ENCODE assay signal across 18 cellular contexts in the genomic region with DNA sequence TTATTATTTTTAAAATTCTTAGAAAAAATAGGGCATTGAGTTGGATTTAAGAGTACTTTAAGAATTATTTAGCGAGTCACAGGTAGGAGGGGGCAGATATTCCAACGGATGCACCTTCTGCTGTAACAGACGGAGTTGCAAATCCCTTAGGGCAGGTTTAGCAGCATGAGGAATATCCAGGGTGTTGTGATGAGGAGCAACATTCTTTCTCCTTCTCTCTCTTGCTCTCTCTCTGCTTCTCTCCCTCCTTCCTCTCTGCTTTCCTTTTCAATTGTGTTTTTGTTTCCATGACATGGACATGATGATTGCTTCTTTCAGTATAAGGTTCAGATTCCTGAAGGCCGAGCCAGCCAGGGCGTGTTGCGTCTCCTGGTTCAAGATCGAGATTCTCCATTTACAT. TPM values are rescaled to one million over a fixed set of nuclear protein-coding genes. Genes with fewer than 3 reads are reported as not detected.
DNase-seq lines count a peak whose midpoint lies in the region; ATAC-seq, FAIRE-seq and TF ChIP-seq lines count a peak whose summit lies in the region.
"Had no signal": no experiment of that assay in that cellular context is flagged by ENCODE, and none has a peak within 500 bp of the region (broad histone marks: within the 10 kb centered on the region; RNA-seq: fewer than 3 reads in every experiment).

No MANE protein-coding gene starts in this region.

- H3K4me3 ChIP-seq in HCT116 (replicated peaks in 1 of 2; ENCODE audit: low read depth in 1 of 2, low read length in 2 of 2) = no peak overlapping the region
- no peak overlapping the region for H3K4me3 ChIP-seq in astrocyte (ENCODE audit: insufficient read depth, low read depth, low read length)
- no peak overlapping the region for H3K4me3 ChIP-seq in keratinocyte (ENCODE audit: control insufficient read depth in 2 of 3, extremely low read depth in 1 of 3, insufficient read depth in 2 of 3, low read depth in 1 of 3, low read length in 3 of 3)
- H3K4me3 ChIP-seq in heart right ventricle = no peak overlapping the region

- H3K27me3 ChIP-seq in HCT116 (ENCODE audit: insufficient read depth, low read length) = no peaks in the 10 kb centered on the region
- no peaks in the 10 kb centered on the region for H3K27me3 ChIP-seq in astrocyte (ENCODE audit: insufficient read depth, low read length)
- no peaks in the 10 kb centered on the region for H3K27me3 ChIP-seq in keratinocyte (ENCODE audit: control insufficient read depth, extremely low read depth, insufficient read depth, low read length)
- H3K27me3 ChIP-seq in heart right ventricle = no peaks in the 10 kb centered on the region
- H3K27me3 ChIP-seq: BE2C had no signal

- no peak for TF ChIP-seq POLR2A in HCT116 (IDR thresholded peaks at IDR 0.05; ENCODE audit: borderline replicate concordance, extremely low read depth, insufficient read depth, insufficient read length)

- H2AFZ ChIP-seq in HCT116 (ENCODE audit: low read depth, low read length, poor library complexity, severe bottlenecking) (peak overlapping the region; percentile 2), astrocyte (ENCODE audit: low read depth, low read length) (no peak overlapping the region), keratinocyte (ENCODE audit: control insufficient read depth, low read length) (peak overlapping the region; percentile 72)

- no peak for ATAC-seq in HCT116
- ATAC-seq in heart right ventricle = no peak

- H3K36me3 Mint-ChIP-seq in astrocyte (ENCODE audit: low read depth, unreplicated experiment) = no peaks in the 10 kb centered on the region

- TF ChIP-seq RAD21 in HCT116 (IDR thresholded peaks at IDR 0.05; ENCODE audit: low read depth) = no peak

- H3K9me3 Mint-ChIP-seq in astrocyte (ENCODE audit: unreplicated experiment) = no peaks in the 10 kb centered on the region

- H3K4me2 ChIP-seq in HCT116 (ENCODE audit: low read length) = peak overlapping the region; percentile 62
- H3K4me2 ChIP-seq in astrocyte (ENCODE audit: low read length) = no peak overlapping the region
- H3K4me2 ChIP-seq in keratinocyte (ENCODE audit: control insufficient read depth, extremely low read depth, insufficient read depth, low read depth, low read length) = peak overlapping the region; percentile 53

- H3K9me1 ChIP-seq in keratinocyte (ENCODE audit: control insufficient read depth, extremely low read depth, insufficient read depth, low read length) = no peaks in the 10 kb centered on the region

- H3K36me3 ChIP-seq in HCT116 (ENCODE audit: control insufficient read depth in 1 of 2, insufficient read depth in 2 of 2, low read length in 2 of 2) (no peaks in the 10 kb centered on the region), astrocyte (ENCODE audit: insufficient read depth, low read length) (no peaks in the 10 kb centered on the region), keratinocyte (ENCODE audit: control insufficient read depth in 2 of 2, extremely low read depth in 1 of 2, insufficient read depth in 2 of 2, low read length in 2 of 2) (no peaks in the 10 kb centered on the region), heart right ventricle (no peaks in the 10 kb centered on the region)
- H3K36me3 ChIP-seq: BE2C had no signal

- H3K79me2 ChIP-seq in HCT116 (ENCODE audit: insufficient read depth, low read length) (no peaks in the 10 kb centered on the region), astrocyte (ENCODE audit: insufficient read depth, low read length) (no peaks in the 10 kb centered on the region), keratinocyte (ENCODE audit: control insufficient read depth, insufficient read depth, low read length) (no peaks in the 10 kb centered on the region)

- BruUV-seq in HCT116 (replicated peaks; lab: Mats Ljungman, UMichigan) = no TSS peak

- no peak for FAIRE-seq in astrocyte (lab: Jason Lieb, UNC)
- FAIRE-seq in keratinocyte (lab: Jason Lieb, UNC) = peak; percentile 85
- FAIRE-seq: A204.1, H1 had no signal

- peak overlapping the region; percentile 29 for H3K4me3 Mint-ChIP-seq in astrocyte (ENCODE audit: unreplicated experiment)
- H3K4me3 Mint-ChIP-seq: IgD-negative memory B cell had no signal

- intact Hi-C loops in HCT116 (cut with micrococcal nuclease) = no loop called here
- intact Hi-C loops in heart right ventricle (cut with DNase I) = loop anchor here in 1 of 10 donors (10.0 kb wide), 1 partner anchor 68 kb away; no protein-coding TSS in a partner anchor

- POLR2A ChIA-PET in HCT116 (lab: Charles Lee) = no interaction called here

- H3K27ac ChIP-seq in HCT116 (ENCODE audit: low read depth, low read length) (no peak overlapping the region), astrocyte (ENCODE audit: low read depth, low read length) (no peak overlapping the region), keratinocyte (ENCODE audit: control insufficient read depth, insufficient read depth, low read length) (peak overlapping the region; percentile 25), heart right ventricle (no peak overlapping the region)

- H4K20me1 ChIP-seq in HCT116 (ENCODE audit: insufficient read depth) = no peaks in the 10 kb centered on the region
- H4K20me1 ChIP-seq in astrocyte (ENCODE audit: insufficient read depth, low read length) = no peaks in the 10 kb centered on the region
- H4K20me1 ChIP-seq in keratinocyte (ENCODE audit: control insufficient read depth, extremely low read depth, insufficient read depth, low read length) = no peaks in the 10 kb centered on the region

- peaks cover 17 to 30% of the 10 kb centered on the region in 2 experiments for H3K4me1 ChIP-seq in HCT116 (ENCODE audit: control insufficient read depth in 1 of 2, insufficient read depth in 2 of 2, low read length in 2 of 2)
- peaks cover 4% of the 10 kb centered on the region for H3K4me1 ChIP-seq in astrocyte (ENCODE audit: insufficient read depth, low read length)
- H3K4me1 ChIP-seq in keratinocyte (ENCODE audit: control insufficient read depth, extremely low read depth, insufficient read depth, low read length) = peaks cover 26% of the 10 kb centered on the region
- peaks cover 0 to 29% (median 0%) of the 10 kb centered on the region in 9 donors for H3K4me1 ChIP-seq in heart right ventricle
- H3K4me1 ChIP-seq: BE2C had no signal

- no peaks in the 10 kb centered on the region for H3K27me3 Mint-ChIP-seq in astrocyte (ENCODE audit: low read depth, unreplicated experiment)
- H3K27me3 Mint-ChIP-seq: IgD-negative memory B cell had no signal

- DNase-seq in HCT116 (ENCODE audit: low read depth, low spot score) = no peak
- peak; percentile 70 for DNase-seq in NCI-H82 (lab: John Stamatoyannopoulos, UW)
- no peak for DNase-seq in astrocyte (ENCODE audit: low read depth)
- DNase-seq in keratinocyte (ENCODE audit: low read depth, low spot score) = no peak
- no peak for DNase-seq in heart right ventricle
- no peak for DNase-seq in NCI-H345 treated with DMSO at 0.1 percent for 48 hours (lab: John Stamatoyannopoulos, UW; ENCODE audit: unreplicated experiment)
- DNase-seq in HK-2 (ENCODE audit: unreplicated experiment) = no peak
- DNase-seq: BE2C, DMS79 treated with DMSO at 0.1 percent for 48 hours, MV-4-11, NCI-H1694 treated with DMSO at 0.1 percent for 48 hours, NCI-H2081 treated with DMSO at 0.1 percent for 48 hours, NCI-H510A, NCI-H774, Right ventricle myocardium superior had no signal

- H3K4me1 Mint-ChIP-seq in astrocyte (ENCODE audit: low read depth, unreplicated experiment) = peaks cover 15% of the 10 kb centered on the region

- no peaks in the 10 kb centered on the region for H3K9me3 ChIP-seq in HCT116 (ENCODE audit: control insufficient read depth in 1 of 2, insufficient read depth in 1 of 2, low read depth in 1 of 2, low read length in 2 of 2)
- H3K9me3 ChIP-seq in astrocyte (ENCODE audit: insufficient read depth, low read depth, low read length) = no peaks in the 10 kb centered on the region
- H3K9me3 ChIP-seq in keratinocyte (ENCODE audit: control insufficient read depth, low read depth, low read length) = no peaks in the 10 kb centered on the region
- H3K9me3 ChIP-seq in heart right ventricle = no peaks in the 10 kb centered on the region
- H3K9me3 ChIP-seq: BE2C had no signal

- H3K9me2 ChIP-seq in HCT116 (ENCODE audit: insufficient read depth) = no peaks in the 10 kb centered on the region

- H3K9ac ChIP-seq in HCT116 (ENCODE audit: low read length) (no peak overlapping the region), astrocyte (ENCODE audit: low read length) (no peak overlapping the region), keratinocyte (ENCODE audit: control insufficient read depth, extremely low read depth, insufficient read depth, low read length) (no peak overlapping the region)

- CTCF ChIA-PET in HCT116 (lab: Charles Lee) = interaction anchor here (1.0 kb wide), 1 partner anchor 47 kb away, joined by 3 read pairs; a partner anchor contains a TSS

- dilution Hi-C loops in keratinocyte (cut with MboI; ENCODE audit: extremely low pct_ligation_motif_present, low sequenced_read_pairs) = no loop called here

- TF ChIP-seq CTCF in HCT116 (IDR thresholded peaks at IDR 0.05 in 2 of 3, conservative IDR thresholded peaks at IDR 0.05 in 1 of 3; ENCODE audit: borderline replicate concordance in 1 of 3, insufficient read depth in 1 of 3, low read depth in 2 of 3, low read length in 2 of 3) (no peak), astrocyte (IDR thresholded peaks at IDR 0.05; ENCODE audit: insufficient read depth, low read depth, low read length) (no peak), keratinocyte (optimal IDR thresholded peaks at IDR 0.05 in 1 of 3, IDR thresholded peaks at IDR 0.05 in 1 of 3, conservative IDR thresholded peaks at IDR 0.05 in 1 of 3; ENCODE audit: extremely low read depth in 1 of 3, insufficient read depth in 2 of 3, low read length in 3 of 3) (no peak), heart right ventricle (IDR thresholded peaks at IDR 0.05) (no peak)

- RAD21 ChIA-PET in HCT116 (lab: Charles Lee; ENCODE audit: low non-redundant PET in 1 of 2, low total read pairs in 2 of 2, uncharacterized antibody in 2 of 2, unreplicated experiment in 2 of 2) = no interaction called here

- WGBS in heart right ventricle, 2 donors = 83 to 85% methylated on average over 7 of the region's 7 CpGs

- H3K27ac Mint-ChIP-seq in astrocyte (ENCODE audit: unreplicated experiment) = no peak overlapping the region
- H3K27ac Mint-ChIP-seq: IgD-negative memory B cell had no signal

RNA-seq across cellular contexts. Expression of a gene that starts 28.9 kb away (rescaled TPM):
- 0.34 TPM for total RNA-seq in HCT116 (2021; ENCODE audit: unreplicated experiment)
- 0.16 and 0.26 TPM in 2 replicates for polyA plus RNA-seq in HCT116 (2012)
- 0.17 and 0.34 TPM in 2 replicates for total RNA-seq in astrocyte
- polyA plus RNA-seq in keratinocyte = 0.76 to 1.1 TPM (median 1.1 TPM) in 3 replicates
- 0.49 TPM for polyA plus RNA-seq in keratinocyte (2011; ENCODE audit: low read depth)
- polyA plus RNA-seq in keratinocyte (2011; cell fraction: cytosol; rRNA removed) = 0.51 and 0.69 TPM in 2 replicates
- polyA plus RNA-seq in keratinocyte (2011; cell fraction: nucleus; rRNA removed) = 3.2 TPM in 2 replicates
- 0.71 and 1.8 TPM in 2 replicates for polyA plus RNA-seq in keratinocyte (2012; ENCODE audit: low replicate concordance)
- polyA minus RNA-seq in keratinocyte = 1.2 to 1.9 TPM in 2 of 3 replicates, not detected in the other
- not detected for polyA minus RNA-seq in keratinocyte (2011; cell fraction: cytosol; rRNA and poly(A)+ RNA removed)
- polyA minus RNA-seq in keratinocyte (2011; cell fraction: nucleus; rRNA and poly(A)+ RNA removed) = 1.3 and 1.9 TPM in 2 replicates
- 1 to 10 TPM in 3 of 10 donors, under 1 TPM in 7; 0.34 to 2.0 (median 0.89) TPM for total RNA-seq in heart right ventricle
- 1 to 10 TPM in 1 of 2 donors, under 1 TPM in 1; 0.45 to 2.4 TPM for polyA plus RNA-seq in heart right ventricle
- polyA plus RNA-seq: IgD-negative memory B cell had no signal

RNA-seq across cellular contexts. Expression of a gene that starts 46.9 kb away (rescaled TPM):
- total RNA-seq in HCT116 (2021; ENCODE audit: unreplicated experiment) = 8.1 TPM
- polyA plus RNA-seq in HCT116 (2012) = 1.8 and 2.5 TPM in 2 replicates
- total RNA-seq in astrocyte = 20.6 and 23.0 TPM in 2 replicates
- polyA plus RNA-seq in keratinocyte = 4.3 to 10.1 TPM (median 7.8 TPM) in 3 replicates
- 5.1 TPM for polyA plus RNA-seq in keratinocyte (2011; ENCODE audit: low read depth)
- polyA plus RNA-seq in keratinocyte (2011; cell fraction: cytosol; rRNA removed) = 3.2 and 7.4 TPM in 2 replicates
- polyA plus RNA-seq in keratinocyte (2011; cell fraction: nucleus; rRNA removed) = 5.5 and 6.3 TPM in 2 replicates
- 3.8 and 7.3 TPM in 2 replicates for polyA plus RNA-seq in keratinocyte (2012; ENCODE audit: low replicate concordance)
- 2.2 to 8.5 TPM (median 2.4 TPM) in 3 replicates for polyA minus RNA-seq in keratinocyte
- polyA minus RNA-seq in keratinocyte (2011; cell fraction: cytosol; rRNA and poly(A)+ RNA removed) = 5.4 TPM
- polyA minus RNA-seq in keratinocyte (2011; cell fraction: nucleus; rRNA and poly(A)+ RNA removed) = 3.1 and 7.7 TPM in 2 replicates
- total RNA-seq in heart right ventricle = 10 to 100 TPM; 16.6 to 38.3 (median 28.0) TPM
- polyA plus RNA-seq in heart right ventricle = 1 to 10 TPM; 2.4 to 8.3 TPM

RNA-seq across cellular contexts. Expression of a gene that starts 47.0 kb away (rescaled TPM):
- total RNA-seq in HCT116 (2021; ENCODE audit: unreplicated experiment) (2.7 TPM), astrocyte (5.2 and 5.8 TPM in 2 replicates), heart right ventricle (10 to 100 TPM in 6 of 10 donors, 1 to 10 TPM in 4; 7.6 to 14.3 (median 10.1) TPM)
- polyA plus RNA-seq in HCT116 (2012) = 0.97 and 1.1 TPM in 2 replicates
- polyA plus RNA-seq in keratinocyte (1.7 to 3.3 TPM (median 2.8 TPM) in 3 replicates), heart right ventricle (1 to 10 TPM; 4.0 to 6.1 TPM)
- 2.2 TPM for polyA plus RNA-seq in keratinocyte (2011; ENCODE audit: low read depth)
- 2.0 and 3.5 TPM in 2 replicates for polyA plus RNA-seq in keratinocyte (2011; cell fraction: cytosol; rRNA removed)
- polyA plus RNA-seq in keratinocyte (2011; cell fraction: nucleus; rRNA removed) = 3.2 and 3.4 TPM in 2 replicates
- 4.4 and 6.2 TPM in 2 replicates for polyA plus RNA-seq in keratinocyte (2012; ENCODE audit: low replicate concordance)
- polyA minus RNA-seq in keratinocyte = 1.6 to 3.2 TPM (median 1.7 TPM) in 3 replicates
- 5.2 TPM for polyA minus RNA-seq in keratinocyte (2011; cell fraction: cytosol; rRNA and poly(A)+ RNA removed)
- 3.2 and 3.3 TPM in 2 replicates for polyA minus RNA-seq in keratinocyte (2011; cell fraction: nucleus; rRNA and poly(A)+ RNA removed)

RNA-seq across cellular contexts. Expression of a gene that starts 53.7 kb away (rescaled TPM):
- total RNA-seq in HCT116 (2021; ENCODE audit: unreplicated experiment) (0.59 TPM), astrocyte (0.27 and 0.72 TPM in 2 replicates), heart right ventricle (1 to 10 TPM in 4 of 10 donors, under 1 TPM in 6; 0.45 to 2.5 (median 0.93) TPM)
- 0.13 TPM in 1 of 2 replicates, not detected in the other for polyA plus RNA-seq in HCT116 (2012)
- polyA plus RNA-seq in keratinocyte (0.05 to 0.12 TPM (median 0.07 TPM) in 3 replicates), heart right ventricle (1 to 10 TPM in 1 of 2 donors, under 1 TPM in 1; 0.75 to 7.5 TPM)
- polyA plus RNA-seq in keratinocyte (2011; ENCODE audit: low read depth) = 1.2 TPM
- polyA plus RNA-seq in keratinocyte (2011; cell fraction: cytosol; rRNA removed) = 0.06 and 0.11 TPM in 2 replicates
- polyA plus RNA-seq in keratinocyte (2011; cell fraction: nucleus; rRNA removed) = 0.35 and 0.55 TPM in 2 replicates
- polyA plus RNA-seq in keratinocyte (2012; ENCODE audit: low replicate concordance) = 0.37 and 0.45 TPM in 2 replicates
- polyA minus RNA-seq in keratinocyte = 0.77 TPM in 1 of 3 replicates, not detected in the others
- polyA minus RNA-seq in keratinocyte (2011; cell fraction: cytosol; rRNA and poly(A)+ RNA removed) = not detected
- not detected in 2 replicates for polyA minus RNA-seq in keratinocyte (2011; cell fraction: nucleus; rRNA and poly(A)+ RNA removed)
